In the genomic region with DNA sequence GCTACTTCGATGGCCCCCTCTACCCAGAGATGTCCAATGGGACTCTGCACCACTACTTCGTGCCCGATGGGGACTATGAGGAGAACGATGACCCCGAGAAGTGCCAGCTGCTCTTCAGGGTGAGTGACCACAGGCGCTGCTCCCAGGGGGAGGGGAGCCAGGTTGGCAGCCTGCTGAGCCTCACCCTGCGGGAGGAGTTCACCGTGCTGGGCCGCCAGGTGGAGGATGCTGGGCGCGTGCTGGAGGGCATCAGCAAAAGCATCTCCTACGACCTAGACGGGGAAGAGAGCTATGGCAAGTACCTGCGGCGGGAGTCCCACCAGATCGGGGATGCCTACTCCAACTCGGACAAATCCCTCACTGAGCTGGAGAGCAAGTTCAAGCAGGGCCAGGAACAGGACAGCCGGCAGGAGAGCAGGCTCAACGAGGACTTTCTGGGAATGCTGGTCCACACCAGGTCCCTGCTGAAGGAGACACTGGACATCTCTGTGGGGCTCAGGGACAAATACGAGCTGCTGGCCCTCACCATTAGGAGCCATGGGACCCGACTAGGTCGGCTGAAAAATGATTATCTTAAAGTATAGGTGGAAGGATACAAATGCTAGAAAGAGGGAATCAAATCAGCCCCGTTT, we compare ENCODE assay signal across 1 cellular context.
TF ChIP-seq lines count a peak whose summit lies in the region.

No MANE protein-coding gene starts in this region.

TF ChIP-seq in H1, 55 proteins besides CTCF, POLR2A, EP300 and RAD21:
- TF ChIP-seq CBX8 (IDR thresholded peaks at IDR 0.05; ENCODE audit: borderline replicate concordance, low read depth, low read length) = no peak
- no peak for TF ChIP-seq TCF12 (IDR thresholded peaks at IDR 0.05; ENCODE audit: low read depth, low read length)
- TF ChIP-seq HDAC2 (IDR thresholded peaks at IDR 0.05; ENCODE audit: borderline replicate concordance in 1 of 2, low read depth in 2 of 2, low read length in 2 of 2) = no peak
- TF ChIP-seq, protein P1, sequence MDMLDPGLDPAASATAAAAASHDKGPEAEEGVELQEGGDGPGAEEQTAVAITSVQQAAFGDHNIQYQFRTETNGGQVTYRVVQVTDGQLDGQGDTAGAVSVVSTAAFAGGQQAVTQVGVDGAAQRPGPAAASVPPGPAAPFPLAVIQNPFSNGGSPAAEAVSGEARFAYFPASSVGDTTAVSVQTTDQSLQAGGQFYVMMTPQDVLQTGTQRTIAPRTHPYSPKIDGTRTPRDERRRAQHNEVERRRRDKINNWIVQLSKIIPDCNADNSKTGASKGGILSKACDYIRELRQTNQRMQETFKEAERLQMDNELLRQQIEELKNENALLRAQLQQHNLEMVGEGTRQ (IDR thresholded peaks at IDR 0.05; ENCODE audit: low read length) = no peak
- TF ChIP-seq GTF2F1 (IDR thresholded peaks at IDR 0.05; ENCODE audit: borderline replicate concordance, low read depth, low read length) = no peak
- TF ChIP-seq BCL11A (IDR thresholded peaks at IDR 0.05; ENCODE audit: low read depth in 2 of 2, low read length in 2 of 2) = no peak
- TF ChIP-seq SRF (IDR thresholded peaks at IDR 0.05; ENCODE audit: low read depth, low read length) = no peak
- TF ChIP-seq, protein P2, sequence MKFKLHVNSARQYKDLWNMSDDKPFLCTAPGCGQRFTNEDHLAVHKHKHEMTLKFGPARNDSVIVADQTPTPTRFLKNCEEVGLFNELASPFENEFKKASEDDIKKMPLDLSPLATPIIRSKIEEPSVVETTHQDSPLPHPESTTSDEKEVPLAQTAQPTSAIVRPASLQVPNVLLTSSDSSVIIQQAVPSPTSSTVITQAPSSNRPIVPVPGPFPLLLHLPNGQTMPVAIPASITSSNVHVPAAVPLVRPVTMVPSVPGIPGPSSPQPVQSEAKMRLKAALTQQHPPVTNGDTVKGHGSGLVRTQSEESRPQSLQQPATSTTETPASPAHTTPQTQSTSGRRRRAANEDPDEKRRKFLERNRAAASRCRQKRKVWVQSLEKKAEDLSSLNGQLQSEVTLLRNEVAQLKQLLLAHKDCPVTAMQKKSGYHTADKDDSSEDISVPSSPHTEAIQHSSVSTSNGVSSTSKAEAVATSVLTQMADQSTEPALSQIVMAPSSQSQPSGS (IDR thresholded peaks at IDR 0.05; ENCODE audit: low read length) = no peak
- no peak for TF ChIP-seq KDM4A (IDR thresholded peaks at IDR 0.05; ENCODE audit: low read depth, low read length, severe bottlenecking)
- no peak for TF ChIP-seq SAP30 (IDR thresholded peaks at IDR 0.05; ENCODE audit: insufficient read depth, insufficient replicate concordance, low read length)
- no peak for TF ChIP-seq KDM1A (IDR thresholded peaks at IDR 0.05; ENCODE audit: borderline replicate concordance, low read length)
- no peak for TF ChIP-seq PHF8 (conservative IDR thresholded peaks at IDR 0.05; ENCODE audit: low read depth, low read length)
